13 cellular contexts compared by ENCODE assay signal in the genomic region with DNA sequence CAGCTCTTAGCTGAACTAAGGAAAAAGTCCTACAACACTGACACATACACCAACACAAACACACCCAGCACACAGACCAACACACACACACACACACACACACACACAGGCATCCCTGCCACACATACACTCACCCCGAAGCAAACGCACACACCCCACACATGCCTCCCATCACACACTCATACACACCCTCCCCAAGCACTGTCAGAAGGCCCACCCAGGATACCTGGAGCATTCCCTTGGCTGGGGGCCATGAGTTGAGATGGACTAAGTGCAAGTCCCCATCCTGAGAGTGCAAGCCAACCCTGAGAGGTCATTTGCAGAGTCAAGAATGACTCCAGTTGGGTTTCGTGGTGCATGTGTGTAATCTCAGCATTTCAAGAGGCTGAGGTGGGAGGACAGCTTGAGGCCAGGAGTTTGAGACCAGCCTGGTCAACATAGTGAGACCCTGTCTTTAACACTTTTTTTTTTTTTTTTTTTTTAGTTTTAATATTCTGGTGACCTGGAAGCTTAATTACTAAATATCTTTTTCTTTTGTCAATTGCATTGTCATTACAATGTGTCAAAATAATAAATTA.
"Had no signal": no experiment of that assay in that cellular context is flagged by ENCODE, and none has a peak within 500 bp of the region (broad histone marks: within the 10 kb centered on the region; RNA-seq: fewer than 3 reads in every experiment).

No MANE protein-coding gene starts in this region.

- H3K36me3 ChIP-seq: left ventricle myocardium inferior, right lobe of liver, spleen, stomach, thoracic aorta had no signal

- H3K27ac Mint-ChIP-seq: activated naive CD4-positive, alpha-beta T cell treated with anti-CD3 and anti-CD28 coated beads, Interleukin-2, amount 10 ng/mL, durations not matched to agents 7 days and 5 days; activated T-cell treated with anti-CD3 and anti-CD28 coated beads, Interleukin-2, amount 50 U/mL, for 24 hours; natural killer cell had no signal

- H3K9me3 Mint-ChIP-seq: activated naive CD4-positive, alpha-beta T cell treated with anti-CD3 and anti-CD28 coated beads, Interleukin-2, amount 10 ng/mL, durations not matched to agents 7 days and 5 days; activated T-cell treated with anti-CD3 and anti-CD28 coated beads, Interleukin-2, amount 50 U/mL, for 24 hours; natural killer cell had no signal

- H3K9me3 ChIP-seq: right lobe of liver, stomach, thoracic aorta had no signal

- H3K4me3 ChIP-seq: hepatocyte, left ventricle myocardium inferior, right lobe of liver, spleen, stomach, thoracic aorta had no signal

- H3K27ac ChIP-seq: left ventricle myocardium inferior, right lobe of liver, thoracic aorta had no signal

- FAIRE-seq: astrocyte, bronchial epithelial cell had no signal

- ATAC-seq: activated CD4-positive, CD25-positive, alpha-beta regulatory T cell treated with anti-CD3 and anti-CD28 coated beads, Interleukin-2, amount 50 U/mL, for 24 hours had no signal

- H2AFZ ChIP-seq: hepatocyte had no signal

- H3K4me2 ChIP-seq: hepatocyte had no signal

- H3K4me1 Mint-ChIP-seq: natural killer cell had no signal

- H3K36me3 Mint-ChIP-seq: activated naive CD4-positive, alpha-beta T cell treated with anti-CD3 and anti-CD28 coated beads, Interleukin-2, amount 10 ng/mL, durations not matched to agents 7 days and 5 days; natural killer cell had no signal

- H3K27me3 ChIP-seq: hepatocyte, right lobe of liver, spleen, stomach had no signal

- DNase-seq: activated CD4-positive, alpha-beta T cell treated with anti-CD3 and anti-CD28 coated beads, Interleukin-2, amount 50 U/mL, for 1 hour; activated naive CD4-positive, alpha-beta T cell treated with anti-CD3 and anti-CD28 coated beads, Interleukin-2, amount 10 ng/mL, durations not matched to agents 7 days and 5 days; activated T-cell treated with anti-CD3 and anti-CD28 coated beads, Interleukin-2, amount 50 U/mL, for 24 hours; left ventricle myocardium inferior; natural killer cell; right lobe of liver; spleen; stomach had no signal

- H3K4me3 Mint-ChIP-seq: activated naive CD4-positive, alpha-beta T cell treated with anti-CD3 and anti-CD28 coated beads, Interleukin-2, amount 10 ng/mL, durations not matched to agents 7 days and 5 days; activated T-cell treated with anti-CD3 and anti-CD28 coated beads, Interleukin-2, amount 50 U/mL, for 24 hours; natural killer cell had no signal

- H3K27me3 Mint-ChIP-seq: activated T-cell treated with anti-CD3 and anti-CD28 coated beads, Interleukin-2, amount 50 U/mL, for 24 hours had no signal
